ENCODE assay signal across 18 cellular contexts in genomic region chr7:77563275-77563674, GRCh38. TPM values are rescaled to one million over a fixed set of nuclear protein-coding genes. Genes with fewer than 3 reads are reported as not detected.
A peak's percentile ranks its signal among the peaks of the same experiment; 100 is the strongest.
DNase-seq lines count a peak whose midpoint lies in the region; ATAC-seq, FAIRE-seq and TF ChIP-seq lines count a peak whose summit lies in the region.
"Had no signal": no experiment of that assay in that cellular context is flagged by ENCODE, and none has a peak within 500 bp of the region (broad histone marks: within the 10 kb centered on the region; RNA-seq: fewer than 3 reads in every experiment).

No MANE protein-coding gene starts in this region.

- H3K27ac ChIP-seq in caudate nucleus (ENCODE audit: low read depth, low read length) = no peak overlapping the region
- H3K27ac ChIP-seq: A549 had no signal

- peak overlapping the region; percentile 72 to 84 (median 77) for H3K4me3 Mint-ChIP-seq in immature natural killer cell

- peak; percentile 68 for ATAC-seq in omental fat pad (ENCODE audit: low FRiP score)
- ATAC-seq: A549, GM12878, HCT116 had no signal

- no peaks in the 10 kb centered on the region for H3K9me3 Mint-ChIP-seq in immature natural killer cell

- FAIRE-seq in GM19239 (lab: Jason Lieb, UNC) = peak; percentile 44
- FAIRE-seq: A549, GM12878, GM18507 had no signal

- no peak for TF ChIP-seq CTCF in omental fat pad (IDR thresholded peaks at IDR 0.05)

- DNase-seq in GM19239 (ENCODE audit: insufficient read length, low spot score) (no peak), OCI-M1 (lab: John Stamatoyannopoulos, UW) (peak; percentile 57), immature natural killer cell (no peak), omental fat pad (ENCODE audit: low spot score) (no peak), COLO829 (ENCODE audit: low spot score) (no peak), caudate nucleus (lab: John Stamatoyannopoulos, UW) (no peak), NCI-H187 treated with DMSO at 0.1 percent for 48 hours (lab: John Stamatoyannopoulos, UW) (no peak), NCI-H128 (lab: John Stamatoyannopoulos, UW; ENCODE audit: unreplicated experiment) (no peak)
- DNase-seq: Caco-2, DMS53, NCI-H1048, NCI-H1930, NCI-H2171, NCI-H510A treated with DMSO at 0.1 percent for 48 hours had no signal

- peaks cover 0 to 10% (median 0%) of the 10 kb centered on the region in 3 donors for H3K27me3 Mint-ChIP-seq in immature natural killer cell (ENCODE audit: low read depth in 3 of 3)

- H3K4me1 Mint-ChIP-seq in immature natural killer cell = peaks cover 96 to 97% of the 10 kb centered on the region in 2 donors

- no peaks in the 10 kb centered on the region for H3K36me3 Mint-ChIP-seq in immature natural killer cell

- H3K27ac Mint-ChIP-seq in immature natural killer cell = peak overlapping the region; percentile 79 to 97 (median 90)

RNA-seq across cellular contexts. Expression of gene PTPN12, which starts 26.2 kb away (rescaled TPM):
- polyA plus RNA-seq in immature natural killer cell = 10 to 100 TPM; 26.4 to 52.7 (median 44.4) TPM
- 100 to 1,000 TPM; 109 to 219 (median 138) TPM for total RNA-seq in omental fat pad
